Comparison of ENCODE assay signal across 18 cellular contexts in the genomic region with DNA sequence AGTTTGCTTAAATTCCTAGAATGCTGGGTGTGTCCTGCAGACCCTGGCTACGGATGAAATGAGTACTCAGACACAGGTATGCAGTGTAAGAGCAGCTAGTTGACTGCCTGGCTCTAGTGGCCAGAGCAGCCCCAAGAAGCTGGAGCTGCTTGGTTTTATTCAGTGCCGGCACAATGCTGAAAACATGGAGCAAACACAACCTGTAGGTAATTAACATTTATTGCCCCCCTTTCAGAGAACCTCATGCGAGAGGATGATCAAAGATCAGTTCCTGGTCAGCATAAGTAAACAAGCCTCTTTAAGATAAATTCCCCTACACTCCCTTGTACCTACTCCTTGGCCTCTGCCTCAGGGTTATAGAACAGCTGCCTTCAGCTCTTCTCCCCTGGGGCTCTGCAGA. TPM values are rescaled to one million over a fixed set of nuclear protein-coding genes. Genes with fewer than 3 reads are reported as not detected.
DNase-seq lines count a peak whose midpoint lies in the region; ATAC-seq and TF ChIP-seq lines count a peak whose summit lies in the region.
"Had no signal": no experiment of that assay in that cellular context is flagged by ENCODE, and none has a peak within 500 bp of the region (broad histone marks: within the 10 kb centered on the region; RNA-seq: fewer than 3 reads in every experiment).

No MANE protein-coding gene starts in this region.

- H3K4me3 ChIP-seq in testis: no peak overlapping the region
- H3K4me3 ChIP-seq: SJSA1 had no signal

- H3K27ac ChIP-seq in testis: no peak overlapping the region
- H3K27ac ChIP-seq: SJSA1 had no signal

- H3K4me1 Mint-ChIP-seq in activated naive CD4-positive, alpha-beta T cell treated with anti-CD3 and anti-CD28 coated beads, Interleukin-2, amount 50 U/mL, for 24 hours: peaks cover 62% of the 10 kb centered on the region
- peaks cover 48 to 68% of the 10 kb centered on the region in 2 donors for H3K4me1 Mint-ChIP-seq in immature natural killer cell
- H3K4me1 Mint-ChIP-seq in stimulated activated naive B cell treated with anti-CD40 and anti-IgM and Interleukin-4, amounts not matched to agents 10 μg/mL and 1 μg/mL and 100 μg/mL, for 72 hours: peaks cover 29 to 51% of the 10 kb centered on the region in 2 donors

- H3K4me1 ChIP-seq in testis: no peaks in the 10 kb centered on the region
- H3K4me1 ChIP-seq: SJSA1 had no signal

- H3K9me3 ChIP-seq in testis: no peaks in the 10 kb centered on the region
- H3K9me3 ChIP-seq: SJSA1 had no signal

- ATAC-seq in stimulated activated naive B cell treated with anti-CD40 and anti-IgM and Interleukin-4, amounts not matched to agents 10 μg/mL and 1 μg/mL and 100 μg/mL, for 72 hours (replicated peaks): no peak
- no peak for ATAC-seq in GM19023 (IDR thresholded peaks at IDR 0.05; ENCODE audit: unreplicated experiment)
- ATAC-seq: Right ventricle myocardium inferior had no signal

- no peak for DNase-seq in activated naive CD4-positive, alpha-beta T cell treated with Interleukin-2 at 50 U/mL for 16 hours
- DNase-seq in LoVo (ENCODE audit: low spot score) (peak; percentile 37), immature natural killer cell (no peak), NCI-H2081 (lab: John Stamatoyannopoulos, UW) (no peak), testis (no peak)
- no peak for DNase-seq in stimulated activated naive B cell treated with anti-CD40 and anti-IgM and Interleukin-4, amounts not matched to agents 10 μg/mL and 1 μg/mL and 100 μg/mL, for 72 hours
- DNase-seq: 8988T, C1 segment of cervical spinal cord, EL, Karpas-422, NCI-H1417, NCI-H1694 treated with DMSO at 0.1 percent for 48 hours, NCI-H446, NCI-H526 had no signal

- no peaks in the 10 kb centered on the region for H3K27me3 Mint-ChIP-seq in activated naive CD4-positive, alpha-beta T cell treated with anti-CD3 and anti-CD28 coated beads, Interleukin-2, amount 50 U/mL, for 24 hours
- no peaks in the 10 kb centered on the region for H3K27me3 Mint-ChIP-seq in immature natural killer cell (ENCODE audit: low read depth in 3 of 3)
- no peaks in the 10 kb centered on the region for H3K27me3 Mint-ChIP-seq in stimulated activated naive B cell treated with anti-CD40 and anti-IgM and Interleukin-4, amounts not matched to agents 10 μg/mL and 1 μg/mL and 100 μg/mL, for 72 hours

- H3K36me3 ChIP-seq in testis (ENCODE audit: low read depth, missing control alignments): no peaks in the 10 kb centered on the region

- H3K27me3 ChIP-seq in testis: no peaks in the 10 kb centered on the region
- H3K27me3 ChIP-seq: SJSA1 had no signal

- no peaks in the 10 kb centered on the region for H3K9me3 Mint-ChIP-seq in activated naive CD4-positive, alpha-beta T cell treated with anti-CD3 and anti-CD28 coated beads, Interleukin-2, amount 50 U/mL, for 24 hours
- H3K9me3 Mint-ChIP-seq in immature natural killer cell: no peaks in the 10 kb centered on the region
- H3K9me3 Mint-ChIP-seq in stimulated activated naive B cell treated with anti-CD40 and anti-IgM and Interleukin-4, amounts not matched to agents 10 μg/mL and 1 μg/mL and 100 μg/mL, for 72 hours: no peaks in the 10 kb centered on the region

- H3K27ac Mint-ChIP-seq in activated naive CD4-positive, alpha-beta T cell treated with anti-CD3 and anti-CD28 coated beads, Interleukin-2, amount 50 U/mL, for 24 hours: peak overlapping the region; percentile 20
- peak overlapping the region in 4 of 6 donors; percentile 29 to 45 (median 41) for H3K27ac Mint-ChIP-seq in immature natural killer cell
- peak overlapping the region; percentile 1 for H3K27ac Mint-ChIP-seq in stimulated activated naive B cell treated with anti-CD40 and anti-IgM and Interleukin-4, amounts not matched to agents 10 μg/mL and 1 μg/mL and 100 μg/mL, for 72 hours

- peaks cover 17% of the 10 kb centered on the region for H3K36me3 Mint-ChIP-seq in activated naive CD4-positive, alpha-beta T cell treated with anti-CD3 and anti-CD28 coated beads, Interleukin-2, amount 50 U/mL, for 24 hours
- peaks cover 0 to 8% (median 5%) of the 10 kb centered on the region in 3 donors for H3K36me3 Mint-ChIP-seq in immature natural killer cell
- peaks cover 27 to 40% of the 10 kb centered on the region in 2 donors for H3K36me3 Mint-ChIP-seq in stimulated activated naive B cell treated with anti-CD40 and anti-IgM and Interleukin-4, amounts not matched to agents 10 μg/mL and 1 μg/mL and 100 μg/mL, for 72 hours

- no peak for TF ChIP-seq POLR2A in testis (IDR thresholded peaks at IDR 0.05)

- intact Hi-C loops in testis (cut with DNase I; ENCODE audit: low total_unique reads): no loop called here

- TF ChIP-seq CTCF in testis (IDR thresholded peaks at IDR 0.05): no peak

- H3K4me3 Mint-ChIP-seq in activated naive CD4-positive, alpha-beta T cell treated with anti-CD3 and anti-CD28 coated beads, Interleukin-2, amount 50 U/mL, for 24 hours: no peak overlapping the region
- no peak overlapping the region for H3K4me3 Mint-ChIP-seq in immature natural killer cell
- no peak overlapping the region for H3K4me3 Mint-ChIP-seq in stimulated activated naive B cell treated with anti-CD40 and anti-IgM and Interleukin-4, amounts not matched to agents 10 μg/mL and 1 μg/mL and 100 μg/mL, for 72 hours

- 72 to 73% methylated on average over 3 of the region's 3 CpGs for WGBS in testis, 2 donors

RNA-seq across cellular contexts. Expression of gene MRPS6, which starts 43.2 kb away (rescaled TPM):
- polyA plus RNA-seq in immature natural killer cell (100 to 1,000 TPM; 194 to 275 (median 239) TPM), testis (ENCODE audit: insufficient read depth, low read depth, low replicate concordance) (107 TPM)
- 100 to 1,000 TPM in 1 of 2 donors, 10 to 100 TPM in 1; 88.8 to 102 TPM for total RNA-seq in testis

RNA-seq across cellular contexts. Expression of gene SLC5A3, which starts 43.2 kb away (rescaled TPM):
- polyA plus RNA-seq in immature natural killer cell (1 to 10 TPM in 2 of 3 donors, under 1 TPM in 1; 0.81 to 2.8 (median 1.9) TPM), testis (ENCODE audit: insufficient read depth, low read depth, low replicate concordance) (16.3 TPM)
- 10 to 100 TPM; 59.5 to 61.9 TPM for total RNA-seq in testis
